ENCODE assay signal across 1 cellular context in genomic region chr19:10514211-10515145, GRCh38.
TF ChIP-seq lines count a peak whose summit lies in the region.

No MANE protein-coding gene starts in this region.

TF ChIP-seq in HepG2, 621 proteins besides CTCF, POLR2A, EP300 and RAD21 (continues in another document):
- TF ChIP-seq, protein P1, sequence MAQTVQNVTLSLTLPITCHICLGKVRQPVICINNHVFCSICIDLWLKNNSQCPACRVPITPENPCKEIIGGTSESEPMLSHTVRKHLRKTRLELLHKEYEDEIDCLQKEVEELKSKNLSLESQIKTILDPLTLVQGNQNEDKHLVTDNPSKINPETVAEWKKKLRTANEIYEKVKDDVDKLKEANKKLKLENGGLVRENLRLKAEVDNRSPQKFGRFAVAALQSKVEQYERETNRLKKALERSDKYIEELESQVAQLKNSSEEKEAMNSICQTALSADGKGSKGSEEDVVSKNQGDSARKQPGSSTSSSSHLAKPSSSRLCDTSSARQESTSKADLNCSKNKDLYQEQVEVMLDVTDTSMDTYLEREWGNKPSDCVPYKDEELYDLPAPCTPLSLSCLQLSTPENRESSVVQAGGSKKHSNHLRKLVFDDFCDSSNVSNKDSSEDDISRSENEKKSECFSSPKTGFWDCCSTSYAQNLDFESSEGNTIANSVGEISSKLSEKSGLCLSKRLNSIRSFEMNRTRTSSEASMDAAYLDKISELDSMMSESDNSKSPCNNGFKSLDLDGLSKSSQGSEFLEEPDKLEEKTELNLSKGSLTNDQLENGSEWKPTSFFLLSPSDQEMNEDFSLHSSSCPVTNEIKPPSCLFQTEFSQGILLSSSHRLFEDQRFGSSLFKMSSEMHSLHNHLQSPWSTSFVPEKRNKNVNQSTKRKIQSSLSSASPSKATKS (CRISPR knock-in tag; IDR thresholded peaks at IDR 0.05) = no peak
- TF ChIP-seq ATM (IDR thresholded peaks at IDR 0.05; ENCODE audit: borderline replicate concordance) = no peak
- TF ChIP-seq MIXL1 (CRISPR knock-in tag; IDR thresholded peaks at IDR 0.05) = no peak
- no peak for TF ChIP-seq HNF4G (IDR thresholded peaks at IDR 0.05; ENCODE audit: borderline replicate concordance, low read depth, low read length)
- TF ChIP-seq HNF4G (CRISPR knock-in tag; IDR thresholded peaks at IDR 0.05; ENCODE audit: borderline replicate concordance, low read depth) = no peak
- no peak for TF ChIP-seq ZBTB4 (CRISPR knock-in tag; IDR thresholded peaks at IDR 0.05; ENCODE audit: borderline replicate concordance)
- TF ChIP-seq, protein P2, sequence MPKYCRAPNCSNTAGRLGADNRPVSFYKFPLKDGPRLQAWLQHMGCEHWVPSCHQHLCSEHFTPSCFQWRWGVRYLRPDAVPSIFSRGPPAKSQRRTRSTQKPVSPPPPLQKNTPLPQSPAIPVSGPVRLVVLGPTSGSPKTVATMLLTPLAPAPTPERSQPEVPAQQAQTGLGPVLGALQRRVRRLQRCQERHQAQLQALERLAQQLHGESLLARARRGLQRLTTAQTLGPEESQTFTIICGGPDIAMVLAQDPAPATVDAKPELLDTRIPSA (CRISPR knock-in tag; IDR thresholded peaks at IDR 0.05; ENCODE audit: borderline replicate concordance) = no peak
- peak; percentile 41 for TF ChIP-seq IKZF4 (CRISPR knock-in tag; IDR thresholded peaks at IDR 0.05; ENCODE audit: borderline replicate concordance, low read depth, not compliant biosample characterization)
- TF ChIP-seq, protein P3, sequence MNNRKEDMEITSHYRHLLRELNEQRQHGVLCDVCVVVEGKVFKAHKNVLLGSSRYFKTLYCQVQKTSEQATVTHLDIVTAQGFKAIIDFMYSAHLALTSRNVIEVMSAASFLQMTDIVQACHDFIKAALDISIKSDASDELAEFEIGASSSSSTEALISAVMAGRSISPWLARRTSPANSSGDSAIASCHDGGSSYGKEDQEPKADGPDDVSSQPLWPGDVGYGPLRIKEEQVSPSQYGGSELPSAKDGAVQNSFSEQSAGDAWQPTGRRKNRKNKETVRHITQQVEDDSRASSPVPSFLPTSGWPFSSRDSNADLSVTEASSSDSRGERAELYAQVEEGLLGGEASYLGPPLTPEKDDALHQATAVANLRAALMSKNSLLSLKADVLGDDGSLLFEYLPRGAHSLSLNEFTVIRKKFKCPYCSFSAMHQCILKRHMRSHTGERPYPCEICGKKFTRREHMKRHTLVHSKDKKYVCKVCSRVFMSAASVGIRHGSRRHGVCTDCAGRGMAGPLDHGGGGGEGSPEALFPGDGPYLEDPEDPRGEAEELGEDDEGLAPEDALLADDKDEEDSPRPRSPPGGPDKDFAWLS (CRISPR knock-in tag; IDR thresholded peaks at IDR 0.05; ENCODE audit: borderline replicate concordance) = no peak
- TF ChIP-seq ZNF687 (CRISPR knock-in tag; IDR thresholded peaks at IDR 0.05) = peak; percentile 58
- TF ChIP-seq LRRFIP1 (CRISPR knock-in tag; conservative IDR thresholded peaks at IDR 0.05) = no peak
- no peak for TF ChIP-seq SAFB2 (CRISPR knock-in tag; IDR thresholded peaks at IDR 0.05; ENCODE audit: borderline replicate concordance, low read depth)
- no peak for TF ChIP-seq NR1H2 (CRISPR knock-in tag; IDR thresholded peaks at IDR 0.05; ENCODE audit: borderline replicate concordance, low read depth)
- TF ChIP-seq ZNF777 (CRISPR knock-in tag; IDR thresholded peaks at IDR 0.05) = peak; percentile 63
- TF ChIP-seq, protein P4, sequence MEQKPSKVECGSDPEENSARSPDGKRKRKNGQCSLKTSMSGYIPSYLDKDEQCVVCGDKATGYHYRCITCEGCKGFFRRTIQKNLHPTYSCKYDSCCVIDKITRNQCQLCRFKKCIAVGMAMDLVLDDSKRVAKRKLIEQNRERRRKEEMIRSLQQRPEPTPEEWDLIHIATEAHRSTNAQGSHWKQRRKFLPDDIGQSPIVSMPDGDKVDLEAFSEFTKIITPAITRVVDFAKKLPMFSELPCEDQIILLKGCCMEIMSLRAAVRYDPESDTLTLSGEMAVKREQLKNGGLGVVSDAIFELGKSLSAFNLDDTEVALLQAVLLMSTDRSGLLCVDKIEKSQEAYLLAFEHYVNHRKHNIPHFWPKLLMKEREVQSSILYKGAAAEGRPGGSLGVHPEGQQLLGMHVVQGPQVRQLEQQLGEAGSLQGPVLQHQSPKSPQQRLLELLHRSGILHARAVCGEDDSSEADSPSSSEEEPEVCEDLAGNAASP (CRISPR knock-in tag; IDR thresholded peaks at IDR 0.05; ENCODE audit: borderline replicate concordance) = no peak
- TF ChIP-seq ZNF720 (CRISPR knock-in tag; IDR thresholded peaks at IDR 0.05) = no peak
- no peak for TF ChIP-seq ZMYM2 (CRISPR knock-in tag; IDR thresholded peaks at IDR 0.05)
- TF ChIP-seq ZNF644 (CRISPR knock-in tag; IDR thresholded peaks at IDR 0.05; ENCODE audit: low read depth) = no peak
- TF ChIP-seq ZNF850 (CRISPR knock-in tag; conservative IDR thresholded peaks at IDR 0.05) = no peak
- no peak for TF ChIP-seq ZNF33A (CRISPR knock-in tag; IDR thresholded peaks at IDR 0.05; ENCODE audit: borderline replicate concordance)
- no peak for TF ChIP-seq ATF7-NPFF (CRISPR knock-in tag; IDR thresholded peaks at IDR 0.05; ENCODE audit: low read depth)
- no peak for TF ChIP-seq ZNF232 (CRISPR knock-in tag; IDR thresholded peaks at IDR 0.05; ENCODE audit: borderline replicate concordance)
- peak; percentile 50 for TF ChIP-seq ZNF883 (CRISPR knock-in tag; IDR thresholded peaks at IDR 0.05; ENCODE audit: not compliant biosample characterization)
- no peak for TF ChIP-seq JARID2 (CRISPR knock-in tag; IDR thresholded peaks at IDR 0.05; ENCODE audit: insufficient replicate concordance)
- TF ChIP-seq ZBTB33 (CRISPR knock-in tag; IDR thresholded peaks at IDR 0.05) = peak; percentile 18; the same call in 1 of the 2 replicates
- TF ChIP-seq RELA (CRISPR knock-in tag; IDR thresholded peaks at IDR 0.05) = no peak
- no peak for TF ChIP-seq ZNF30 (CRISPR knock-in tag; IDR thresholded peaks at IDR 0.05)
- no peak for TF ChIP-seq NCOA2 (CRISPR knock-in tag; IDR thresholded peaks at IDR 0.05)
- TF ChIP-seq U2AF1 (optimal IDR thresholded peaks at IDR 0.05; ENCODE audit: low read depth, low read length) = no peak
- no peak for TF ChIP-seq CREM (IDR thresholded peaks at IDR 0.05)
- TF ChIP-seq CREM (CRISPR knock-in tag; IDR thresholded peaks at IDR 0.05) = no peak
- no peak for TF ChIP-seq TAF15 (IDR thresholded peaks at IDR 0.05; ENCODE audit: low read depth, low read length, poor library complexity, severe bottlenecking)
- TF ChIP-seq MTA1 (CRISPR knock-in tag; IDR thresholded peaks at IDR 0.05; ENCODE audit: borderline replicate concordance) = 0 out of 2 replicates have a peak, but pooled peaks have one; percentile 23
- TF ChIP-seq HNF1A (IDR thresholded peaks at IDR 0.05; ENCODE audit: low read depth) = no peak
- no peak for TF ChIP-seq HNF1A (CRISPR knock-in tag; IDR thresholded peaks at IDR 0.05; ENCODE audit: borderline replicate concordance)
- no peak for TF ChIP-seq PCBP2 (optimal IDR thresholded peaks at IDR 0.05; ENCODE audit: low read depth, low read length, poor library complexity, severe bottlenecking)
